Comparison of ENCODE assay signal across 8 cellular contexts in genomic region chr16:15649727-15650018, GRCh38. TPM values are rescaled to one million over a fixed set of nuclear protein-coding genes. Genes with fewer than 3 reads are reported as not detected.
A peak's percentile ranks its signal among the peaks of the same experiment; 100 is the strongest.
DNase-seq lines count a peak whose midpoint lies in the region; ATAC-seq and TF ChIP-seq lines count a peak whose summit lies in the region.

No MANE protein-coding gene starts in this region.

- no peaks in the 10 kb centered on the region for H3K27me3 Mint-ChIP-seq in activated naive CD4-positive, alpha-beta T cell treated with anti-CD3 and anti-CD28 coated beads for 36 hours (ENCODE audit: low read depth)

- no peak for ATAC-seq in right lobe of liver

- H3K36me3 ChIP-seq in right lobe of liver = no peaks in the 10 kb centered on the region
- no peaks in the 10 kb centered on the region for H3K36me3 ChIP-seq in tibial artery

- H3K4me3 ChIP-seq in right lobe of liver (peak overlapping the region; percentile 14 to 97 (median 87)), tibial artery (peak overlapping the region; percentile 63 to 81)

- H3K9me3 ChIP-seq in right lobe of liver (no peaks in the 10 kb centered on the region), tibial artery (no peaks in the 10 kb centered on the region)

- TF ChIP-seq POLR2A in right lobe of liver (IDR thresholded peaks at IDR 0.05) = no peak

- CTCF ChIA-PET in activated naive CD4-positive, alpha-beta T cell treated with anti-CD3 and anti-CD28 coated beads for 36 hours (lab: Charles Lee) = no interaction called here

- DNase-seq in activated naive CD4-positive, alpha-beta T cell treated with anti-CD3 and anti-CD28 coated beads for 36 hours = no peak
- no peak for DNase-seq in activated naive CD4-positive, alpha-beta T cell treated with Interleukin-2 at 50 U/mL for 16 hours
- DNase-seq in right lobe of liver (no peak), tibial artery (no peak), ureter (ENCODE audit: low spot score) (no peak), AML-193 (lab: John Stamatoyannopoulos, UW) (no peak)
- no peak for DNase-seq in activated CD4-positive, alpha-beta T cell treated with anti-CD3 and anti-CD28 coated beads for 48 hours

- TF ChIP-seq CTCF in right lobe of liver (IDR thresholded peaks at IDR 0.05) = no peak
- TF ChIP-seq CTCF in tibial artery (IDR thresholded peaks at IDR 0.05) = no peak

- intact Hi-C loops in activated naive CD4-positive, alpha-beta T cell treated with anti-CD3 and anti-CD28 coated beads for 36 hours (cut with micrococcal nuclease) = loop anchor here (10.0 kb wide), 1 partner anchor 635 kb away; no protein-coding TSS in a partner anchor
- intact Hi-C loops in right lobe of liver (cut with DNase I) = no loop called here
- intact Hi-C loops in tibial artery (cut with DNase I; ENCODE audit: low total_unique reads) = no loop called here

- H3K27ac ChIP-seq in angular gyrus (ENCODE audit: low read depth, low read length) (peak overlapping the region; percentile 9), right lobe of liver (peak overlapping the region in 1 of 3 donors; percentile 82), tibial artery (peak overlapping the region; percentile 88 to 90)

- H3K9me3 Mint-ChIP-seq in activated naive CD4-positive, alpha-beta T cell treated with anti-CD3 and anti-CD28 coated beads for 36 hours = no peaks in the 10 kb centered on the region

- WGBS in right lobe of liver (ENCODE audit: insufficient coverage, low coverage, low lambda C conversion rate, missing lambda C conversion rate) = 1% methylated on average over 14 of the region's 14 CpGs

- peak overlapping the region; percentile 100 for H3K4me3 Mint-ChIP-seq in activated naive CD4-positive, alpha-beta T cell treated with anti-CD3 and anti-CD28 coated beads for 36 hours

- H3K4me1 Mint-ChIP-seq in activated naive CD4-positive, alpha-beta T cell treated with anti-CD3 and anti-CD28 coated beads for 36 hours (ENCODE audit: low read depth) = peaks cover 46% of the 10 kb centered on the region

- H3K27ac Mint-ChIP-seq in activated naive CD4-positive, alpha-beta T cell treated with anti-CD3 and anti-CD28 coated beads for 36 hours = peak overlapping the region; percentile 89

- no peaks in the 10 kb centered on the region for H3K4me1 ChIP-seq in right lobe of liver
- peaks cover 0 to 33% (median 17%) of the 10 kb centered on the region in 4 donors for H3K4me1 ChIP-seq in tibial artery

- H3K36me3 Mint-ChIP-seq in activated naive CD4-positive, alpha-beta T cell treated with anti-CD3 and anti-CD28 coated beads for 36 hours (ENCODE audit: low read depth) = peaks cover 11% of the 10 kb centered on the region

- H3K27me3 ChIP-seq in right lobe of liver (no peaks in the 10 kb centered on the region), tibial artery (no peaks in the 10 kb centered on the region)

RNA-seq across cellular contexts. Expression of gene NDE1, which starts 0.4 kb away (rescaled TPM):
- total RNA-seq in activated naive CD4-positive, alpha-beta T cell treated with anti-CD3 and anti-CD28 coated beads for 36 hours = 100 to 1,000 TPM; 150 to 161 TPM
- total RNA-seq in right lobe of liver (10 to 100 TPM in 1 of 6 experiments, 1 to 10 TPM in 5; 3.6 to 10.2 (median 6.9) TPM), ureter (30.8 TPM)

RNA-seq across cellular contexts. Expression of gene MARF1, which starts 6.7 kb away (rescaled TPM):
- 10 to 100 TPM; 72.6 to 80.2 TPM for total RNA-seq in activated naive CD4-positive, alpha-beta T cell treated with anti-CD3 and anti-CD28 coated beads for 36 hours
- total RNA-seq in right lobe of liver (10 to 100 TPM; 17.2 to 44.2 (median 31.2) TPM), ureter (98.3 TPM)
